Comparison of ENCODE assay signal across 8 cellular contexts in genomic region chr19:34364830-34365462, GRCh38. TPM values are rescaled to one million over a fixed set of nuclear protein-coding genes. Genes with fewer than 3 reads are reported as not detected.
A peak's percentile ranks its signal among the peaks of the same experiment; 100 is the strongest.
DNase-seq lines count a peak whose midpoint lies in the region; ATAC-seq, FAIRE-seq and TF ChIP-seq lines count a peak whose summit lies in the region.

Gene GPI (plus strand): TSS chr19:34365196. CDS start chr19:34365267, 71 bp downstream.

- no peaks in the 10 kb centered on the region for H3K9me3 ChIP-seq in HepG2 (ENCODE audit: low read length)

- H3K9me3 Mint-ChIP-seq in dendritic cell treated with granulocyte-macrophage colony-stimulating factor and Interleukin-4, amounts not matched to agents 40 ng/mL and 50 ng/mL, for 4 days, result no peaks in the 10 kb centered on the region

- H3K27me3 ChIP-seq in ACC112 (ENCODE audit: insufficient read depth, low read length) (no peaks in the 10 kb centered on the region), HepG2 (ENCODE audit: control insufficient read depth in 1 of 2, insufficient read depth in 2 of 2, low read length in 2 of 2) (no peaks in the 10 kb centered on the region)

- POLR2A ChIA-PET in HepG2 (lab: Yijun Ruan, JAX), result interaction anchor here (0.7 to 1.8 kb wide), 3 partner anchors 11 to 63 kb away, joined by 3 to 4 read pairs (median 4); no protein-coding TSS in a partner anchor

- in situ Hi-C loops in GM18951 (cut with MboI; ENCODE audit: low sequenced_read_pairs, unreplicated experiment), result no loop called here
- in situ Hi-C loops in HepG2 (cut with HindIII; ENCODE audit: extremely low pct_ligation_motif_present, low pct_unique_long_range_greater_than_20kb), result no loop called here

- H3K9ac ChIP-seq in HepG2 (ENCODE audit: insufficient read depth, low read depth, low read length), result peak within 1 kb of the TSS; percentile 84

- no peaks in the 10 kb centered on the region for H3K36me3 Mint-ChIP-seq in dendritic cell treated with granulocyte-macrophage colony-stimulating factor and Interleukin-4, amounts not matched to agents 40 ng/mL and 50 ng/mL, for 4 days (ENCODE audit: low read depth)

- H3K4me3 ChIP-seq in ACC112 (ENCODE audit: low read depth, low read length), result peak within 1 kb of the TSS; percentile 98
- H3K4me3 ChIP-seq in HepG2 (replicated peaks in 1 of 3; ENCODE audit: insufficient read depth in 1 of 3, low read depth in 2 of 3, low read length in 3 of 3), result peak within 1 kb of the TSS; percentile 87 to 95 (median 89)

- peaks cover 17% of the 10 kb centered on the region for H3K4me1 ChIP-seq in ACC112 (ENCODE audit: control insufficient read depth, insufficient read depth, low read length, unreplicated experiment)
- peaks cover 88% of the 10 kb centered on the region for H3K4me1 ChIP-seq in HepG2 (ENCODE audit: insufficient read depth, low read length)

- no peaks in the 10 kb centered on the region for H3K27me3 Mint-ChIP-seq in dendritic cell treated with granulocyte-macrophage colony-stimulating factor and Interleukin-4, amounts not matched to agents 40 ng/mL and 50 ng/mL, for 4 days

- TF ChIP-seq POLR2A in GM18951 (IDR thresholded peaks at IDR 0.05; ENCODE audit: extremely low read depth, insufficient read depth, insufficient read length) (peak; percentile 95), HepG2 (IDR thresholded peaks at IDR 0.05; ENCODE audit: insufficient read depth in 1 of 2, low read depth in 2 of 2, low read length in 2 of 2) (peak; percentile 71 to 95)

- CTCF ChIA-PET in HepG2 (lab: Yijun Ruan, JAX; ENCODE audit: low intra/inter-chr PET ratio, low total read pairs), result no interaction called here

- H3K36me3 ChIP-seq in ACC112 (ENCODE audit: insufficient read depth, low read length) (peaks cover 13% of the 10 kb centered on the region), HepG2 (replicated peaks in 1 of 2; ENCODE audit: control insufficient read depth in 1 of 2, insufficient read depth in 2 of 2, low read length in 2 of 2) (peaks cover 17 to 36% of the 10 kb centered on the region in 2 experiments)

- no peak for TF ChIP-seq EP300 in HepG2 (IDR thresholded peaks at IDR 0.05; ENCODE audit: low read depth in 2 of 2, low read length in 2 of 2)
- TF ChIP-seq EP300 in HepG2 (CRISPR knock-in tag; IDR thresholded peaks at IDR 0.05; ENCODE audit: borderline replicate concordance), result no peak

- FAIRE-seq in HepG2 (lab: Jason Lieb, UNC), result no peak

- TF ChIP-seq RAD21 in HepG2 (CRISPR knock-in tag; IDR thresholded peaks at IDR 0.05), result no peak

- H2AFZ ChIP-seq in ACC112 (ENCODE audit: low read length, unreplicated experiment) (peak within 1 kb of the TSS; percentile 85), HepG2 (ENCODE audit: low read length) (no peak within 1 kb of the TSS)

- H4K20me1 ChIP-seq in HepG2 (ENCODE audit: insufficient read depth, low read length), result peaks cover 23% of the 10 kb centered on the region

- H3K27ac ChIP-seq in ACC112 (ENCODE audit: low read depth, low read length) (no peak within 1 kb of the TSS), HepG2 (ENCODE audit: extremely low read length, insufficient read depth, low read length) (peak within 1 kb of the TSS; percentile 76)

- peaks cover 36% of the 10 kb centered on the region for H3K79me2 ChIP-seq in ACC112 (ENCODE audit: control insufficient read depth, insufficient read depth, low read length, unreplicated experiment)
- peaks cover 42% of the 10 kb centered on the region for H3K79me2 ChIP-seq in HepG2 (ENCODE audit: insufficient read depth, low read length)

- peaks cover 52% of the 10 kb centered on the region for H3K4me1 Mint-ChIP-seq in dendritic cell treated with granulocyte-macrophage colony-stimulating factor and Interleukin-4, amounts not matched to agents 40 ng/mL and 50 ng/mL, for 4 days (ENCODE audit: low read depth)

- H3K27ac Mint-ChIP-seq in dendritic cell treated with granulocyte-macrophage colony-stimulating factor and Interleukin-4, amounts not matched to agents 40 ng/mL and 50 ng/mL, for 4 days, result peak within 1 kb of the TSS; percentile 76

- H3K4me3 Mint-ChIP-seq in dendritic cell treated with granulocyte-macrophage colony-stimulating factor and Interleukin-4, amounts not matched to agents 40 ng/mL and 50 ng/mL, for 4 days, result peak within 1 kb of the TSS; percentile 95

- no peak for TF ChIP-seq CTCF in HepG2 (CRISPR knock-in tag; IDR thresholded peaks at IDR 0.05)

- no TSS peak for BruUV-seq in HepG2 (replicated peaks; lab: Mats Ljungman, UMichigan)

- intact Hi-C loops in dendritic cell treated with granulocyte-macrophage colony-stimulating factor and Interleukin-4, amounts not matched to agents 40 ng/mL and 50 ng/mL, for 4 days (cut with micrococcal nuclease), result loop anchor here (5.0 kb wide), 1 partner anchor 62 kb away; the partner anchor contains the start of gene UBA2
- intact Hi-C loops in HepG2 (cut with micrococcal nuclease; ENCODE audit: unreplicated experiment), result no loop called here

- DNase-seq in NCI-H526 treated with DMSO at 0.1 percent for 48 hours (lab: John Stamatoyannopoulos, UW) (peak; percentile 75), HepG2 (ENCODE audit: low spot score) (peak; percentile 61)
- peak; percentile 62 for DNase-seq in activated CD4-positive, alpha-beta T cell treated with anti-CD3 and anti-CD28 coated beads, Interleukin-2, amount 50 U/mL, for 1 hour
- DNase-seq in stimulated activated CD4-positive, alpha-beta T cell treated with anti-CD3 and anti-CD28 coated beads, Interleukin-2, amount 100 ng/mL, for 4 hours (ENCODE audit: low read depth), result peak; percentile 62

- 0% methylated on average over 12 of the region's 67 CpGs for WGBS in HepG2 (ENCODE audit: low lambda C conversion rate)

- ATAC-seq in HG03175 (IDR thresholded peaks at IDR 0.05; ENCODE audit: unreplicated experiment), result peak; percentile 66
- peak; percentile 72 for ATAC-seq in HepG2

- H3K4me2 ChIP-seq in HepG2 (ENCODE audit: low read depth, low read length), result peak within 1 kb of the TSS; percentile 87

TF ChIP-seq in HepG2, 621 proteins besides CTCF, POLR2A, EP300 and RAD21 (continues in another document):
- TF ChIP-seq ESRRA (CRISPR knock-in tag; IDR thresholded peaks at IDR 0.05; ENCODE audit: low read depth) (peak; percentile 1; the same call in 1 of the 2 replicates), GABPA (IDR thresholded peaks at IDR 0.05; ENCODE audit: low read depth, low read length) (no peak), GABPA (CRISPR knock-in tag; IDR thresholded peaks at IDR 0.05; ENCODE audit: low read depth) (peak; percentile 75), TMF1 (CRISPR knock-in tag; IDR thresholded peaks at IDR 0.05; ENCODE audit: low read depth) (peak; percentile 59; the same call in 1 of the 2 replicates), REL (CRISPR knock-in tag; conservative IDR thresholded peaks at IDR 0.05) (no peak), RARG (CRISPR knock-in tag; IDR thresholded peaks at IDR 0.05; ENCODE audit: low read depth) (no peak), LBX2 (CRISPR knock-in tag; IDR thresholded peaks at IDR 0.05; ENCODE audit: borderline replicate concordance) (0 out of 2 replicates have a peak, but pooled peaks have one; percentile 11), ZMYM3 (CRISPR knock-in tag; IDR thresholded peaks at IDR 0.05) (0 out of 2 replicates have a peak, but pooled peaks have one; percentile 51), DMAP1 (CRISPR knock-in tag; IDR thresholded peaks at IDR 0.05) (peak; percentile 58), ZFX (CRISPR knock-in tag; IDR thresholded peaks at IDR 0.05; ENCODE audit: low read depth) (peak; percentile 49), PAF1 (CRISPR knock-in tag; IDR thresholded peaks at IDR 0.05) (no peak), ZNF674 (CRISPR knock-in tag; IDR thresholded peaks at IDR 0.05; ENCODE audit: low read depth) (no peak), POLR2G (IDR thresholded peaks at IDR 0.05; ENCODE audit: low read depth, low read length) (peak; percentile 91), KDM2A (CRISPR knock-in tag; IDR thresholded peaks at IDR 0.05; ENCODE audit: borderline replicate concordance, low read depth) (peak; percentile 21; the same call in 1 of the 2 replicates), ZBTB7A (CRISPR knock-in tag; IDR thresholded peaks at IDR 0.05) (0 out of 2 replicates have a peak, but pooled peaks have one; percentile 20)

RNA-seq across cellular contexts. Expression of gene GPI, which starts in this region (rescaled TPM):
- 167 and 207 TPM in 2 replicates for total RNA-seq in HepG2 (2016; rRNA removed; fragmentation: Illumina TruSeq; extraction: Trizol)
- 57.7 and 63.3 TPM in 2 replicates for total RNA-seq in HepG2 (2016; cell fraction: cytosol; rRNA removed; fragmentation: Illumina TruSeq; extraction: Trizol; ENCODE audit: low read depth)
- total RNA-seq in HepG2 (2016; cell fraction: insoluble cytoplasmic fraction; rRNA removed; fragmentation: Illumina TruSeq; extraction: Trizol), result 170 and 179 TPM in 2 replicates
- 117 and 119 TPM in 2 replicates for total RNA-seq in HepG2 (2016; cell fraction: membrane; rRNA removed; fragmentation: Illumina TruSeq; extraction: Trizol)
- total RNA-seq in HepG2 (2016; cell fraction: nucleus; rRNA removed; fragmentation: Illumina TruSeq; extraction: Trizol), result 102 and 114 TPM in 2 replicates
- 115 and 147 TPM in 2 replicates for polyA plus RNA-seq in HepG2 (2011; rRNA removed)
- polyA plus RNA-seq in HepG2 (2011; cell fraction: cytosol; rRNA removed), result 137 and 170 TPM in 2 replicates
- 307 and 407 TPM in 2 replicates for polyA plus RNA-seq in HepG2 (2011; cell fraction: nucleus; rRNA removed)
- polyA plus RNA-seq in HepG2 (2012), result 311 and 360 TPM in 2 replicates
- 97.4 and 105 TPM in 2 replicates for polyA plus RNA-seq in HepG2 (2016; cell fraction: cytosol; fragmentation: Illumina TruSeq; extraction: Trizol; ENCODE audit: low read depth)
- polyA plus RNA-seq in HepG2 (2016; cell fraction: insoluble cytoplasmic fraction; fragmentation: Illumina TruSeq; extraction: Trizol; ENCODE audit: low read depth), result 183 and 254 TPM in 2 replicates
- polyA plus RNA-seq in HepG2 (2016; cell fraction: membrane; fragmentation: Illumina TruSeq; extraction: Trizol; ENCODE audit: low read depth), result 113 and 126 TPM in 2 replicates
- polyA plus RNA-seq in HepG2 (2016; cell fraction: nucleus; fragmentation: Illumina TruSeq; extraction: Trizol; ENCODE audit: insufficient read depth, low read depth), result 173 and 188 TPM in 2 replicates
- polyA minus RNA-seq in HepG2 (2011; rRNA and poly(A)+ RNA removed; ENCODE audit: low replicate concordance), result 301 and 307 TPM in 2 replicates
- polyA minus RNA-seq in HepG2 (2011; cell fraction: cytosol; rRNA and poly(A)+ RNA removed), result 278 and 286 TPM in 2 replicates
- 125 and 126 TPM in 2 replicates for polyA minus RNA-seq in HepG2 (2011; cell fraction: nucleus; rRNA and poly(A)+ RNA removed)
